In the genomic region with DNA sequence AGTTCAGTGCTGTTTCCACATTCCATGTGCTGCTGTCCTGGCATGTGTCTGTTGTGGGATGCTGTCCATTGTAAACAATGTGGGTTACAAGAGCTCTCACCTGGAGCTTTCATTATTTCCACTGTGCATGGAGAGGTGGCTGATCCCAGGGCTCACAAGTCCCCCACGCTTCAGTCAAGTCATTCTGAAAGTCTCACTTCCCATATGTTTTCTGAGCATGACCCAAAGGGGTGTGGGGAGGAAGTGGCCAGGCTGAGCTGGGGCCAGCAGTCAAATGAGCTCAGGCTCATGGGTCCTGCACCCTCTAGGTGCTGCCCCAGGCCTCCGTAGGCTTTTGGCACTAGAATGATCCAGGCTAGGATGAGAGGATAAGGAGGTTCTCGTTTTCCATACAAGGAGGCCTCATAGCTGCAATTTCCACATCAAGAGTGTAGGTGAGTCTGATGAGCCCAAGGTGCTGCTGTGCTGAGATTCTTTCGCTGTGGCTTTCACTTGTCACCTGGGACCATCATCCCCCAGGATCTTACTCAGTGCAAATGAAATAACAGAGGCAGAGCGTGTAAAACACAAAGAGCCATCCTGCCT, we compare ENCODE assay signal across 8 cellular contexts. TPM values are rescaled to one million over a fixed set of nuclear protein-coding genes. Genes with fewer than 3 reads are reported as not detected.
A peak's percentile ranks its signal among the peaks of the same experiment; 100 is the strongest.
DNase-seq lines count a peak whose midpoint lies in the region; ATAC-seq and TF ChIP-seq lines count a peak whose summit lies in the region.

No MANE protein-coding gene starts in this region.

- DNase-seq in activated CD4-positive, alpha-beta T cell treated with anti-CD3 and anti-CD28 coated beads, Interleukin-2, amount 10 ng/mL, durations not matched to agents 24 days and 14 days = peak; percentile 84
- DNase-seq in activated CD4-positive, alpha-beta T cell treated with anti-CD3 and anti-CD28 coated beads, Interleukin-2, amount 50 U/mL, for 1 hour = no peak
- DNase-seq in medulla oblongata (ENCODE audit: extremely low spot score) (peak; percentile 85), NCI-H2171 treated with DMSO at 0.1 percent for 48 hours (lab: John Stamatoyannopoulos, UW) (no peak), SW 1271 (lab: John Stamatoyannopoulos, UW) (no peak), NCI-H774 (lab: John Stamatoyannopoulos, UW) (no peak)

- H3K27ac ChIP-seq in OCI-LY1 (ENCODE audit: low read depth, low read length, poor library complexity, severe bottlenecking) = peak overlapping the region; percentile 96

- H3K27me3 Mint-ChIP-seq in activated CD4-positive, alpha-beta T cell treated with anti-CD3 and anti-CD28 coated beads, Interleukin-2, amount 10 ng/mL, durations not matched to agents 24 days and 14 days = no peaks in the 10 kb centered on the region

- no peaks in the 10 kb centered on the region for H3F3A ChIP-seq in OCI-LY1 (ENCODE audit: insufficient read depth, low read length)

- H2AFZ ChIP-seq in OCI-LY1 (ENCODE audit: low read length) = no peak overlapping the region

- H3K27ac Mint-ChIP-seq in activated CD4-positive, alpha-beta T cell treated with anti-CD3 and anti-CD28 coated beads, Interleukin-2, amount 10 ng/mL, durations not matched to agents 24 days and 14 days = peak overlapping the region; percentile 89

- H3K4me1 Mint-ChIP-seq in activated CD4-positive, alpha-beta T cell treated with anti-CD3 and anti-CD28 coated beads, Interleukin-2, amount 10 ng/mL, durations not matched to agents 24 days and 14 days = peaks cover 77% of the 10 kb centered on the region

- H3K9me3 ChIP-seq in OCI-LY1 (ENCODE audit: low read length) = no peaks in the 10 kb centered on the region

- no peaks in the 10 kb centered on the region for H3K9me3 Mint-ChIP-seq in activated CD4-positive, alpha-beta T cell treated with anti-CD3 and anti-CD28 coated beads, Interleukin-2, amount 10 ng/mL, durations not matched to agents 24 days and 14 days

- intact Hi-C loops in activated CD4-positive, alpha-beta T cell treated with anti-CD3 and anti-CD28 coated beads, Interleukin-2, amount 10 ng/mL, durations not matched to agents 24 days and 14 days (cut with micrococcal nuclease) = loop anchor here (1.0 kb wide), 1 partner anchor 27 kb away; no protein-coding TSS in a partner anchor

- peak overlapping the region; percentile 5; the same call in 1 of the 2 replicates for H3K9ac ChIP-seq in OCI-LY1 (ENCODE audit: low read length)

- peak overlapping the region; percentile 68 for H3K4me3 ChIP-seq in OCI-LY1 (ENCODE audit: low read depth, low read length, poor library complexity, severe bottlenecking)

- H3K79me2 ChIP-seq in OCI-LY1 (ENCODE audit: insufficient read depth, low read length) = peaks cover 14% of the 10 kb centered on the region

- no peaks in the 10 kb centered on the region for H3K9me2 ChIP-seq in OCI-LY1 (ENCODE audit: low read depth, low read length)

- H3K36me3 ChIP-seq in OCI-LY1 (ENCODE audit: insufficient read depth, low read length) = peaks cover 79% of the 10 kb centered on the region

- peak; percentile 85 for ATAC-seq in HG02798 (IDR thresholded peaks at IDR 0.05; ENCODE audit: poor library complexity, unreplicated experiment)

- H3K36me3 Mint-ChIP-seq in activated CD4-positive, alpha-beta T cell treated with anti-CD3 and anti-CD28 coated beads, Interleukin-2, amount 10 ng/mL, durations not matched to agents 24 days and 14 days (ENCODE audit: low read depth) = peaks cover 96% of the 10 kb centered on the region

- H3K4me2 ChIP-seq in OCI-LY1 (ENCODE audit: low read length) = peak overlapping the region; percentile 89

- no peak for TF ChIP-seq CTCF in OCI-LY1 (IDR thresholded peaks at IDR 0.05; ENCODE audit: low read length)

- H3K4me1 ChIP-seq in OCI-LY1 (ENCODE audit: insufficient read depth, low read length, severe bottlenecking) = peaks cover 79% of the 10 kb centered on the region

- H3K4me3 Mint-ChIP-seq in activated CD4-positive, alpha-beta T cell treated with anti-CD3 and anti-CD28 coated beads, Interleukin-2, amount 10 ng/mL, durations not matched to agents 24 days and 14 days = peak overlapping the region; percentile 94

- H4K20me1 ChIP-seq in OCI-LY1 (ENCODE audit: insufficient read depth, low read length) = no peaks in the 10 kb centered on the region

- no peaks in the 10 kb centered on the region for H3K27me3 ChIP-seq in OCI-LY1 (ENCODE audit: insufficient read depth, low read length)

RNA-seq across cellular contexts. Expression of a gene that starts 22.0 kb away (rescaled TPM):
- 4.6 and 5.8 TPM in 2 replicates for total RNA-seq in activated CD4-positive, alpha-beta T cell treated with anti-CD3 and anti-CD28 coated beads, Interleukin-2, amount 10 ng/mL, durations not matched to agents 24 days and 14 days

Comparison
In these comparisons a context has a peak if more than half of its experiments do, and no peak if none do; other contexts are left out.
1. DNase-seq: peak in activated CD4-positive, alpha-beta T cell treated with anti-CD3 and anti-CD28 coated beads, Interleukin-2, amount 10 ng/mL, durations not matched to agents 24 days and 14 days (single experiment) and medulla oblongata (single experiment); none in activated CD4-positive, alpha-beta T cell treated with anti-CD3 and anti-CD28 coated beads, Interleukin-2, amount 50 U/mL, for 1 hour (single experiment), NCI-H2171 treated with DMSO at 0.1 percent for 48 hours (single experiment), SW 1271 (0 of 2) and NCI-H774 (single experiment).